In the genomic region with DNA sequence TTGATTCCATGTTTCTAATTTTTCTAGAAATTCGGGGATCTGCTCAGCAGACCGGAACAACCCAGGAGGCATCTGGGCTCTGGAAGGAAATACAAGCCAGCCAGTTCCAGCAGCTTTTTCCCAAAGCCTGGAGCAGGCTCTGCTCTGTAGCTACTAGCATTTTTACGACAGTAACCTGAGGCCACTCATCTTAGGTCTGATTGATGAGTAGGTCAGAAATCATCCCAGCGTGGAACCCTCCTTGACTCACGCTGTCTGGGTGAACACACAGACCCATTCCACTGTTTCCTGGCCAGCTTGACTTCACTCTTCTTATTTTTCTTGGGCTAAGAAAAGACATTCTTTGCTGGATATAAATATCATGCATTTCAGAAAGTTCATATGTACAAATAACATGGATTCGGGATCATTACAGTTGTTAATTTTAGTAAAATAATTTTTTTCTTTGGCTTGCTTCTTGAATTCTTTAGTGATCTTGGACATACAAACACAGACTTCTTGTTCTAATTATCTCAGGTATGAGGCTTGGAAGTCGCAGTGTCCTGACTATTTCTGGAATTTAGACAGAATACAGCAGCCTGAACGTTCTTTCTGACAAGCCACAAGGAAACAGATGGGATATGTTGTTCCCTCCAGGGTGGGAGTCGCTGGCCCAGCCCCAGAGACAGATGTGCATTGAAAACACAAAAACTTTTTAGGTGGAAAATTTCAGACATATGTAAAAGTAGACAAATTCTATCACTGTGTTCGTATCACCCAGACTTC, we compare ENCODE assay signal across 12 cellular contexts. TPM values are rescaled to one million over a fixed set of nuclear protein-coding genes. Genes with fewer than 3 reads are reported as not detected.
A peak's percentile ranks its signal among the peaks of the same experiment; 100 is the strongest.
DNase-seq lines count a peak whose midpoint lies in the region; ATAC-seq, FAIRE-seq and TF ChIP-seq lines count a peak whose summit lies in the region.
"Had no signal": no experiment of that assay in that cellular context is flagged by ENCODE, and none has a peak within 500 bp of the region (broad histone marks: within the 10 kb centered on the region; RNA-seq: fewer than 3 reads in every experiment).

No MANE protein-coding gene starts in this region.

- POLR2A ChIA-PET in CD8-positive, alpha-beta memory T cell (lab: Charles Lee), result no interaction called here
- POLR2A ChIA-PET in A673 (lab: Charles Lee; ENCODE audit: low non-redundant PET), result no interaction called here

- H3K36me3 Mint-ChIP-seq in CD8-positive, alpha-beta memory T cell, result no peaks in the 10 kb centered on the region
- H3K36me3 Mint-ChIP-seq in mesothelial cell of epicardium, result no peaks in the 10 kb centered on the region
- no peaks in the 10 kb centered on the region for H3K36me3 Mint-ChIP-seq in CD14-positive monocyte

- H3K4me3 Mint-ChIP-seq in CD8-positive, alpha-beta memory T cell, result peak overlapping the region; percentile 1 to 81 (median 63)
- no peak overlapping the region for H3K4me3 Mint-ChIP-seq in mesothelial cell of epicardium
- H3K4me3 Mint-ChIP-seq in CD14-positive monocyte, result peak overlapping the region in 1 of 2 donors; percentile 18

- no peak for FAIRE-seq in HTR-8/SVneo (lab: Jason Lieb, UNC)

- no peaks in the 10 kb centered on the region for H3K9me3 ChIP-seq in CD8-positive, alpha-beta memory T cell (ENCODE audit: low read length)
- H3K9me3 ChIP-seq in A673 (ENCODE audit: low read depth, low read length, poor library complexity, severe bottlenecking), result no peaks in the 10 kb centered on the region
- H3K9me3 ChIP-seq: HAP-1, upper lobe of left lung had no signal

- DNase-seq in CD8-positive, alpha-beta memory T cell, result no peak
- DNase-seq in HTR-8/SVneo (ENCODE audit: insufficient read length, low spot score) (peak; percentile 53), brain pericyte (ENCODE audit: low read depth, low spot score) (peak; percentile 39), mesothelial cell of epicardium (ENCODE audit: low spot score in 2 of 2, unreplicated experiment in 2 of 2) (no peak), CD14-positive monocyte (ENCODE audit: low spot score) (no peak), A673 (ENCODE audit: low spot score) (no peak)
- DNase-seq: aorta, NCI-H1436 had no signal

- H3K27me3 ChIP-seq in CD8-positive, alpha-beta memory T cell (ENCODE audit: insufficient read depth, low read length, poor library complexity, severe bottlenecking), result no peaks in the 10 kb centered on the region
- no peaks in the 10 kb centered on the region for H3K27me3 ChIP-seq in A673 (replicated peaks; ENCODE audit: insufficient read depth, low read depth, low read length, poor library complexity)
- H3K27me3 ChIP-seq: upper lobe of left lung had no signal

- no peaks in the 10 kb centered on the region for H3K27me3 Mint-ChIP-seq in CD8-positive, alpha-beta memory T cell
- H3K27me3 Mint-ChIP-seq in mesothelial cell of epicardium (ENCODE audit: low read depth) (no peaks in the 10 kb centered on the region), CD14-positive monocyte (ENCODE audit: low read depth in 3 of 3) (peaks cover 2 to 9% (median 4%) of the 10 kb centered on the region in 3 donors)

- H3K27ac Mint-ChIP-seq in CD8-positive, alpha-beta memory T cell, result peak overlapping the region; percentile 22 to 97 (median 83)
- H3K27ac Mint-ChIP-seq in mesothelial cell of epicardium (peak overlapping the region; percentile 87), CD14-positive monocyte (no peak overlapping the region)

- intact Hi-C loops in CD14-positive monocyte (cut with micrococcal nuclease) (no loop called here), A673 (cut with micrococcal nuclease; ENCODE audit: unreplicated experiment) (no loop called here)

- H3K9me3 Mint-ChIP-seq in CD8-positive, alpha-beta memory T cell, result no peaks in the 10 kb centered on the region
- H3K9me3 Mint-ChIP-seq in mesothelial cell of epicardium (peaks cover 7% of the 10 kb centered on the region), CD14-positive monocyte (peaks cover 0 to 4% (median 0%) of the 10 kb centered on the region in 7 donors)

- TF ChIP-seq CTCF in mesothelial cell of epicardium (IDR thresholded peaks at IDR 0.05; ENCODE audit: unreplicated experiment), result no peak
- TF ChIP-seq CTCF in CD14-positive monocyte (IDR thresholded peaks at IDR 0.05), result no peak
- no peak for TF ChIP-seq CTCF in A673 (conservative IDR thresholded peaks at IDR 0.05; ENCODE audit: low read depth, low read length)

- H3K27ac ChIP-seq in CD8-positive, alpha-beta memory T cell (ENCODE audit: low read depth, low read length), result no peak overlapping the region
- H3K27ac ChIP-seq in A673 (ENCODE audit: low read depth, low read length, poor library complexity, severe bottlenecking), result no peak overlapping the region
- H3K27ac ChIP-seq: upper lobe of left lung had no signal

- H3K4me3 ChIP-seq in CD8-positive, alpha-beta memory T cell (ENCODE audit: low read length), result no peak overlapping the region
- no peak overlapping the region for H3K4me3 ChIP-seq in A673 (ENCODE audit: low read depth, low read length, poor library complexity, severe bottlenecking)
- H3K4me3 ChIP-seq: HAP-1, upper lobe of left lung had no signal

- ATAC-seq in GM19397 (IDR thresholded peaks at IDR 0.05; ENCODE audit: unreplicated experiment) (no peak), HG03457 (IDR thresholded peaks at IDR 0.05; ENCODE audit: unreplicated experiment) (no peak)

- H3K36me3 ChIP-seq in CD8-positive, alpha-beta memory T cell (ENCODE audit: insufficient read depth, low read length), result no peaks in the 10 kb centered on the region
- no peaks in the 10 kb centered on the region for H3K36me3 ChIP-seq in A673 (ENCODE audit: insufficient read depth, low read length, poor library complexity, severe bottlenecking)
- H3K36me3 ChIP-seq: HAP-1, upper lobe of left lung had no signal

- H3K4me1 Mint-ChIP-seq in CD8-positive, alpha-beta memory T cell, result peaks cover 0 to 20% (median 0%) of the 10 kb centered on the region in 3 donors
- H3K4me1 Mint-ChIP-seq in mesothelial cell of epicardium, result peaks cover 16% of the 10 kb centered on the region
- peaks cover 10% of the 10 kb centered on the region for H3K4me1 Mint-ChIP-seq in CD14-positive monocyte

- no TSS peak for BruUV-seq in A673 (replicated peaks; lab: Mats Ljungman, UMichigan)

- peaks cover 16% of the 10 kb centered on the region for H3K4me1 ChIP-seq in CD8-positive, alpha-beta memory T cell (ENCODE audit: insufficient read depth, low read length)
- H3K4me1 ChIP-seq in A673 (ENCODE audit: insufficient read depth, low read length, poor library complexity, severe bottlenecking), result peaks cover 9% of the 10 kb centered on the region
- H3K4me1 ChIP-seq: HAP-1 had no signal

- CTCF ChIA-PET in CD8-positive, alpha-beta memory T cell (lab: Charles Lee), result interaction anchor here (0.5 to 1.6 kb wide), 2 partner anchors 29 to 133 kb away, joined by 3 to 5 read pairs; no protein-coding TSS in a partner anchor
- CTCF ChIA-PET in A673 (lab: Charles Lee), result no interaction called here

RNA-seq across cellular contexts. Expression of gene PITRM1, which starts 54.6 kb away (rescaled TPM):
- 100 to 1,000 TPM; 132 TPM for total RNA-seq in CD8-positive, alpha-beta memory T cell
- 49.1 TPM for polyA plus RNA-seq in CD8-positive, alpha-beta memory T cell
- 68.8 to 75.5 TPM (median 72.4 TPM) in 3 replicates for total RNA-seq in mesothelial cell of epicardium
- polyA plus RNA-seq in CD14-positive monocyte, result 10 to 100 TPM; 15.3 to 23.2 TPM
- 80.1 and 83.5 TPM in 2 replicates for total RNA-seq in A673 (2021)

Comparison
In these comparisons a context has a peak if more than half of its experiments do, and no peak if none do; other contexts are left out.
1. DNase-seq: peak in HTR-8/SVneo (single experiment) and brain pericyte (single experiment); none in CD8-positive, alpha-beta memory T cell (0 of 5), mesothelial cell of epicardium (0 of 2), CD14-positive monocyte (single experiment) and A673 (single experiment).
2. H3K27ac Mint-ChIP-seq: peak in CD8-positive, alpha-beta memory T cell (8 of 8) and mesothelial cell of epicardium (single experiment); none in CD14-positive monocyte (0 of 7).